In the genomic region with DNA sequence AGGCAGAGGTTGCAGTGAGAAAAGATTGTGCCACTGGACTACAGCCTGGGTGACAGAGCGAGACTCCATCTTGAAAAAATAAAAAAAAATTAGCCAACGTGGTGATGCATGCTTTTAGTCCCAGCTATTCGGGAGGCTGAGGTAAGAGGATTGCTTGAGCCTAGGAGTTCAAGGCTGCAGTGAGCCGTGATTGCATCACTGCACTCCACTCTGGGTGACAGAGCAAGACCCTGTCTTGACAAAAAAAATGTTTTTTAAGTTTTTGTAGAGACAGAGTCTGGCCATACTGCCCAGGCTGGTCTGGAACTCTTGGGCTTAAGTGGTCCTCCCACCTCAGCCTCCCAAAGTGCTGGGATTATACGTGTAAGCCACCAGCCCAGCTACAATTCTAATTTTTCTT, we compare ENCODE assay signal across 35 cellular contexts.
"Had no signal": no experiment of that assay in that cellular context is flagged by ENCODE, and none has a peak within 500 bp of the region (broad histone marks: within the 10 kb centered on the region; RNA-seq: fewer than 3 reads in every experiment).

No MANE protein-coding gene starts in this region.

- DNase-seq: Karpas-422, Kasumi-1, MG63, MM.1S, MV-4-11, NCI-H1048, NCI-H1092, NCI-H1092 treated with DMSO at 0.1 percent for 48 hours, NCI-H1105, NCI-H1105 treated with DMSO at 0.1 percent for 48 hours, NCI-H1417, NCI-H1417 treated with DMSO at 0.1 percent for 48 hours, NCI-H1436, NCI-H1436 treated with DMSO at 0.1 percent for 48 hours, NCI-H146, NCI-H1694, NCI-H1694 treated with DMSO at 0.1 percent for 48 hours, NCI-H187, NCI-H187 treated with DMSO at 0.1 percent for 48 hours, NCI-H1930, NCI-H2029, NCI-H2029 treated with DMSO at 0.1 percent for 48 hours, NCI-H2081, NCI-H2081 treated with DMSO at 0.1 percent for 48 hours, NCI-H2107, NCI-H2171, NCI-H2171 treated with DMSO at 0.1 percent for 48 hours, NCI-H2227 treated with DMSO at 0.1 percent for 48 hours, NCI-H226, NCI-H345, NCI-H446, NCI-H446 treated with DMSO at 0.1 percent for 48 hours, NCI-H510A, NCI-H510A treated with DMSO at 0.1 percent for 48 hours, NCI-H524 had no signal

- H3K36me3 ChIP-seq: MG63 had no signal

- H3K9me3 ChIP-seq: MG63 had no signal

- H3K27me3 ChIP-seq: MG63 had no signal

- H3K4me3 ChIP-seq: MG63 had no signal
